21 cellular contexts compared by ENCODE assay signal in genomic region chr21:43303240-43304178, GRCh38.
DNase-seq lines count a peak whose midpoint lies in the region; ATAC-seq and TF ChIP-seq lines count a peak whose summit lies in the region.
"Had no signal": no experiment of that assay in that cellular context is flagged by ENCODE, and none has a peak within 500 bp of the region (broad histone marks: within the 10 kb centered on the region; RNA-seq: fewer than 3 reads in every experiment).

No MANE protein-coding gene starts in this region.

- DNase-seq in PC-3 (peak; percentile 3), right cardiac atrium (peak; percentile 48 to 76 (median 74)), NCI-H2171 treated with DMSO at 0.1 percent for 48 hours (lab: John Stamatoyannopoulos, UW) (no peak), T-cell (no peak), occipital lobe (lab: John Stamatoyannopoulos, UW) (no peak)
- no peak for DNase-seq in stimulated activated naive B cell treated with anti-CD40 and anti-IgM and Interleukin-4, amounts not matched to agents 10 μg/mL and 1 μg/mL and 100 μg/mL, for 72 hours
- DNase-seq: central memory CD4-positive, alpha-beta T cell; effector CD4-positive, alpha-beta T cell; H7; midbrain; NCI-H1105 treated with DMSO at 0.1 percent for 48 hours; NCI-H2171; RPMI8226; stimulated activated CD4-positive, alpha-beta T cell treated with anti-CD3 and anti-CD28 coated beads, Interleukin-2, amount 100 ng/mL, for 48 hours had no signal

- peak overlapping the region in 1 of 2 donors; percentile 23 for H3K4me3 Mint-ChIP-seq in stimulated activated naive B cell treated with anti-CD40 and anti-IgM and Interleukin-4, amounts not matched to agents 10 μg/mL and 1 μg/mL and 100 μg/mL, for 72 hours
- H3K4me3 Mint-ChIP-seq in T-cell: no peak overlapping the region
- H3K4me3 Mint-ChIP-seq: T-helper 1 cell treated with Interleukin-12 subunit alpha and Interleukin-12 subunit beta and Interleukin-4 antibody, amounts not matched to agents 30 μg/mL and 1 μg/mL, for 36 hours; WTC11 had no signal

- CTCF ChIA-PET in HEK293 (lab: Yijun Ruan, JAX) (no interaction called here), PC-3 (lab: Charles Lee) (no interaction called here), T-cell (lab: Charles Lee) (no interaction called here)

- H3K9me3 ChIP-seq in HEK293 (ENCODE audit: control insufficient read depth, insufficient read depth, low read depth, low read length) (no peaks in the 10 kb centered on the region), PC-3 (ENCODE audit: low read length) (no peaks in the 10 kb centered on the region), right cardiac atrium (ENCODE audit: control insufficient read depth, low read length) (no peaks in the 10 kb centered on the region)
- H3K9me3 ChIP-seq: adrenal gland, thoracic aorta had no signal

- H3K9me2 ChIP-seq in PC-3 (replicated peaks; ENCODE audit: low read length): no peaks in the 10 kb centered on the region

- no peak for TF ChIP-seq CTCF in HEK293 (tag by site-specific recombination; IDR thresholded peaks at IDR 0.05)
- TF ChIP-seq CTCF in PC-3 (conservative IDR thresholded peaks at IDR 0.05; ENCODE audit: low read depth, low read length): no peak

- no peak overlapping the region; the same call in 1 of the 2 replicates for H3K4me2 ChIP-seq in PC-3 (ENCODE audit: low read length)
- H3K4me2 ChIP-seq: KMS-11 had no signal

- H3K4me3 ChIP-seq in HEK293 (ENCODE audit: low read depth, low read length): no peak overlapping the region
- H3K4me3 ChIP-seq in PC-3 (ENCODE audit: low read length): no peak overlapping the region
- no peak overlapping the region for H3K4me3 ChIP-seq in right cardiac atrium (ENCODE audit: low read length)
- H3K4me3 ChIP-seq: adrenal gland, thoracic aorta had no signal

- no peaks in the 10 kb centered on the region for H3K9me3 Mint-ChIP-seq in stimulated activated naive B cell treated with anti-CD40 and anti-IgM and Interleukin-4, amounts not matched to agents 10 μg/mL and 1 μg/mL and 100 μg/mL, for 72 hours
- H3K9me3 Mint-ChIP-seq in T-cell: no peaks in the 10 kb centered on the region
- H3K9me3 Mint-ChIP-seq: T-helper 1 cell treated with Interleukin-12 subunit alpha and Interleukin-12 subunit beta and Interleukin-4 antibody, amounts not matched to agents 30 μg/mL and 1 μg/mL, for 36 hours; WTC11 had no signal

- H3K27me3 ChIP-seq in PC-3 (ENCODE audit: low read length) (no peaks in the 10 kb centered on the region), right cardiac atrium (ENCODE audit: control insufficient read depth, insufficient read depth) (no peaks in the 10 kb centered on the region)
- H3K27me3 ChIP-seq: adrenal gland had no signal

- intact Hi-C loops in PC-3 (cut with micrococcal nuclease) (no loop called here), right cardiac atrium (cut with DNase I) (no loop called here)

- H3K36me3 Mint-ChIP-seq in stimulated activated naive B cell treated with anti-CD40 and anti-IgM and Interleukin-4, amounts not matched to agents 10 μg/mL and 1 μg/mL and 100 μg/mL, for 72 hours: no peaks in the 10 kb centered on the region
- H3K36me3 Mint-ChIP-seq in T-cell: no peaks in the 10 kb centered on the region
- H3K36me3 Mint-ChIP-seq: CD14-positive monocyte, WTC11 had no signal

- peaks cover 25 to 34% of the 10 kb centered on the region in 2 donors for H3K27me3 Mint-ChIP-seq in stimulated activated naive B cell treated with anti-CD40 and anti-IgM and Interleukin-4, amounts not matched to agents 10 μg/mL and 1 μg/mL and 100 μg/mL, for 72 hours
- H3K27me3 Mint-ChIP-seq in T-cell: peaks cover 9 to 20% of the 10 kb centered on the region in 2 donors

- H3K4me1 Mint-ChIP-seq in stimulated activated naive B cell treated with anti-CD40 and anti-IgM and Interleukin-4, amounts not matched to agents 10 μg/mL and 1 μg/mL and 100 μg/mL, for 72 hours: peaks cover 43 to 53% of the 10 kb centered on the region in 2 donors
- peaks cover 0 to 2% (median 0%) of the 10 kb centered on the region in 3 donors for H3K4me1 Mint-ChIP-seq in T-cell
- H3K4me1 Mint-ChIP-seq: CD14-positive monocyte, WTC11 had no signal

- no peak overlapping the region for H3K9ac ChIP-seq in PC-3 (ENCODE audit: low read length)
- H3K9ac ChIP-seq: KMS-11 had no signal

- POLR2A ChIA-PET in HEK293 (lab: Yijun Ruan, JAX): no interaction called here
- POLR2A ChIA-PET in PC-3 (lab: Charles Lee; ENCODE audit: unreplicated experiment): no interaction called here
- POLR2A ChIA-PET in T-cell (lab: Charles Lee): no interaction called here

- no peaks in the 10 kb centered on the region for H3K79me2 ChIP-seq in PC-3 (ENCODE audit: low read length)

- H3K27ac ChIP-seq in HEK293 (ENCODE audit: extremely low read depth, low read depth, low read length) (no peak overlapping the region), PC-3 (ENCODE audit: low read length) (no peak overlapping the region), right cardiac atrium (ENCODE audit: low read length) (peak overlapping the region; percentile 34)
- H3K27ac ChIP-seq: adrenal gland, KMS-11, thoracic aorta had no signal

- BruUV-seq in PC-3 (replicated peaks; lab: Mats Ljungman, UMichigan): no TSS peak

- no peaks in the 10 kb centered on the region for H4K20me1 ChIP-seq in PC-3 (ENCODE audit: low read length)

- no peak overlapping the region for H2AFZ ChIP-seq in PC-3 (ENCODE audit: low read length)

- H3K4me1 ChIP-seq in HEK293 (ENCODE audit: control insufficient read depth, insufficient read depth, low read length) (no peaks in the 10 kb centered on the region), PC-3 (ENCODE audit: insufficient read depth, low read length) (peaks cover 17% of the 10 kb centered on the region), right cardiac atrium (ENCODE audit: control insufficient read depth, insufficient read depth, low read length) (no peaks in the 10 kb centered on the region)
- H3K4me1 ChIP-seq: adrenal gland had no signal

- H3K27ac Mint-ChIP-seq in stimulated activated naive B cell treated with anti-CD40 and anti-IgM and Interleukin-4, amounts not matched to agents 10 μg/mL and 1 μg/mL and 100 μg/mL, for 72 hours: peak overlapping the region; percentile 60
- H3K27ac Mint-ChIP-seq in T-cell: no peak overlapping the region
- H3K27ac Mint-ChIP-seq: CD14-positive monocyte; T-helper 1 cell treated with Interleukin-12 subunit alpha and Interleukin-12 subunit beta and Interleukin-4 antibody, amounts not matched to agents 30 μg/mL and 1 μg/mL, for 36 hours; WTC11 had no signal

- H3F3A ChIP-seq in PC-3 (ENCODE audit: low read length, unreplicated experiment): no peaks in the 10 kb centered on the region

- ATAC-seq in PC-3 (no peak), right cardiac atrium (peak; percentile 25 to 55), T-cell (replicated peaks in 1 of 4) (no peak)
- no peak for ATAC-seq in stimulated activated naive B cell treated with anti-CD40 and anti-IgM and Interleukin-4, amounts not matched to agents 10 μg/mL and 1 μg/mL and 100 μg/mL, for 72 hours (replicated peaks)
- ATAC-seq: WTC11 had no signal

- H3K36me3 ChIP-seq in HEK293 (ENCODE audit: control insufficient read depth in 2 of 2, insufficient read depth in 1 of 2, low read length in 2 of 2): no peaks in the 10 kb centered on the region
- no peaks in the 10 kb centered on the region for H3K36me3 ChIP-seq in PC-3 (ENCODE audit: low read depth, low read length)
- H3K36me3 ChIP-seq: adrenal gland, thoracic aorta had no signal

- 63% methylated on average over 30 of the region's 30 CpGs for WGBS in right cardiac atrium

TF ChIP-seq in HEK293, 187 proteins besides CTCF, POLR2A, EP300 and RAD21:
- TF ChIP-seq ZNF274 (IDR thresholded peaks at IDR 0.05; ENCODE audit: low read length): no peak
- TF ChIP-seq ZNF274 (tag by site-specific recombination; IDR thresholded peaks at IDR 0.05; ENCODE audit: borderline replicate concordance): no peak
- TF ChIP-seq ZNF777 (tag by site-specific recombination; IDR thresholded peaks at IDR 0.05; ENCODE audit: borderline replicate concordance): no peak
- TF ChIP-seq KLF1 (tag by site-specific recombination; IDR thresholded peaks at IDR 0.05): peak; percentile 53
- no peak for TF ChIP-seq ZNF654 (tag by site-specific recombination; IDR thresholded peaks at IDR 0.05; ENCODE audit: low read depth)
- no peak for TF ChIP-seq ZNF433 (tag by site-specific recombination; IDR thresholded peaks at IDR 0.05; ENCODE audit: low read depth)
- no peak for TF ChIP-seq ZNF629 (tag by site-specific recombination; IDR thresholded peaks at IDR 0.05)
- TF ChIP-seq IKZF3 (tag by site-specific recombination; IDR thresholded peaks at IDR 0.05): no peak
- TF ChIP-seq ZNF645 (tag by site-specific recombination; IDR thresholded peaks at IDR 0.05): no peak
- TF ChIP-seq ZBTB20 (tag by site-specific recombination; IDR thresholded peaks at IDR 0.05): no peak
- TF ChIP-seq ZNF830 (tag by site-specific recombination; IDR thresholded peaks at IDR 0.05; ENCODE audit: low read depth): no peak
- no peak for TF ChIP-seq MEIS1 (CRISPR knock-in tag; IDR thresholded peaks at IDR 0.05; ENCODE audit: borderline replicate concordance)
- peak; percentile 62 for TF ChIP-seq ZNF341 (tag by site-specific recombination; IDR thresholded peaks at IDR 0.05; ENCODE audit: low read depth)
- no peak for TF ChIP-seq ZNF664 (tag by site-specific recombination; IDR thresholded peaks at IDR 0.05)
- TF ChIP-seq ZNF768 (tag by site-specific recombination; IDR thresholded peaks at IDR 0.05): no peak
- no peak for TF ChIP-seq ZIC2 (tag by site-specific recombination; IDR thresholded peaks at IDR 0.05)
- TF ChIP-seq ATF2 (tag by site-specific recombination; IDR thresholded peaks at IDR 0.05; ENCODE audit: low read depth): no peak

Comparison
In these comparisons a context has a peak if more than half of its experiments do, and no peak if none do; other contexts are left out.
1. ATAC-seq: peak in right cardiac atrium (2 of 2); none in PC-3 (single experiment), stimulated activated naive B cell treated with anti-CD40 and anti-IgM and Interleukin-4, amounts not matched to agents 10 μg/mL and 1 μg/mL and 100 μg/mL, for 72 hours (0 of 2) and T-cell (0 of 4).
2. DNase-seq: peak in PC-3 (single experiment) and right cardiac atrium (3 of 3); none in stimulated activated naive B cell treated with anti-CD40 and anti-IgM and Interleukin-4, amounts not matched to agents 10 μg/mL and 1 μg/mL and 100 μg/mL, for 72 hours (single experiment), NCI-H2171 treated with DMSO at 0.1 percent for 48 hours (single experiment), T-cell (0 of 34) and occipital lobe (single experiment).